Comparison of ENCODE assay signal across 29 cellular contexts in genomic region chr2:72361042-72361441, GRCh38.
"Had no signal": no experiment of that assay in that cellular context is flagged by ENCODE, and none has a peak within 500 bp of the region (broad histone marks: within the 10 kb centered on the region; RNA-seq: fewer than 3 reads in every experiment).

No MANE protein-coding gene starts in this region.

- H3K9me3 Mint-ChIP-seq: effector memory CD8-positive, alpha-beta T cell; endodermal cell had no signal

- H3K36me3 ChIP-seq: colonic mucosa, esophagus squamous epithelium, gastrocnemius medialis had no signal

- H3K4me3 ChIP-seq: colonic mucosa, coronary artery, dorsolateral prefrontal cortex, esophagus muscularis mucosa, esophagus squamous epithelium, gastrocnemius medialis, gastroesophageal sphincter, heart left ventricle, heart right ventricle had no signal

- ATAC-seq: effector memory CD8-positive, alpha-beta T cell; esophagus mucosa; foreskin keratinocyte; gastrocnemius medialis; gastroesophageal sphincter; heart left ventricle; heart right ventricle had no signal

- H3K4me1 Mint-ChIP-seq: endodermal cell had no signal

- H3K9me3 ChIP-seq: colonic mucosa, esophagus muscularis mucosa, esophagus squamous epithelium, gastrocnemius medialis, gastroesophageal sphincter, heart left ventricle, heart right ventricle had no signal

- H3K27me3 Mint-ChIP-seq: dendritic cell treated with granulocyte-macrophage colony-stimulating factor and Interleukin-4, amounts not matched to agents 40 ng/mL and 50 ng/mL, for 4 days; effector memory CD8-positive, alpha-beta T cell had no signal

- H3K27me3 ChIP-seq: colonic mucosa, dorsolateral prefrontal cortex, esophagus muscularis mucosa, esophagus squamous epithelium, foreskin keratinocyte, gastrocnemius medialis, gastroesophageal sphincter, heart left ventricle, heart right ventricle had no signal

- DNase-seq: colonic mucosa; cortex of kidney; dermis blood vessel endothelial cell; dorsolateral prefrontal cortex; effector CD4-positive, alpha-beta T cell; effector CD8-positive, alpha-beta T cell; effector memory CD4-positive, alpha-beta T cell; effector memory CD8-positive, alpha-beta T cell; endodermal cell; erythroblast; esophagus squamous epithelium; foreskin fibroblast; foreskin keratinocyte; foreskin melanocyte; gastrocnemius medialis; glutamatergic neuron; head of caudate nucleus; heart left ventricle; heart right ventricle had no signal

- FAIRE-seq: colon, endometrium, endothelial cell of umbilical vein, frontal cortex had no signal

- H3K4me1 ChIP-seq: colonic mucosa, esophagus muscularis mucosa, esophagus squamous epithelium, foreskin keratinocyte, gastrocnemius medialis, gastroesophageal sphincter, heart left ventricle, heart right ventricle had no signal

- H3K4me3 Mint-ChIP-seq: dendritic cell treated with granulocyte-macrophage colony-stimulating factor and Interleukin-4, amounts not matched to agents 40 ng/mL and 50 ng/mL, for 4 days; effector memory CD8-positive, alpha-beta T cell; endodermal cell had no signal

- H3K27ac Mint-ChIP-seq: dendritic cell treated with granulocyte-macrophage colony-stimulating factor and Interleukin-4, amounts not matched to agents 40 ng/mL and 50 ng/mL, for 4 days; effector memory CD8-positive, alpha-beta T cell; endodermal cell had no signal

- H3K27ac ChIP-seq: colonic mucosa, coronary artery, dorsolateral prefrontal cortex, epithelial cell of prostate, esophagus muscularis mucosa, esophagus squamous epithelium, foreskin keratinocyte, gastrocnemius medialis, gastroesophageal sphincter, heart left ventricle, heart right ventricle had no signal
